ENCODE assay signal across 22 cellular contexts in genomic region chr6:168200571-168201134, GRCh38.
A peak's percentile ranks its signal among the peaks of the same experiment; 100 is the strongest.
DNase-seq lines count a peak whose midpoint lies in the region; ATAC-seq and TF ChIP-seq lines count a peak whose summit lies in the region.
"Had no signal": no experiment of that assay in that cellular context is flagged by ENCODE, and none has a peak within 500 bp of the region (broad histone marks: within the 10 kb centered on the region; RNA-seq: fewer than 3 reads in every experiment).

No MANE protein-coding gene starts in this region.

- TF ChIP-seq POLR2A in esophagus squamous epithelium (IDR thresholded peaks at IDR 0.05): no peak

- TF ChIP-seq RAD21 in liver (IDR thresholded peaks at IDR 0.05): peak in 1 of 2 donors; percentile 67

- DNase-seq in HuH-7 (ENCODE audit: low spot score) (peak; percentile 69), sciatic nerve (ENCODE audit: low spot score) (peak; percentile 17), esophagus squamous epithelium (lab: John Stamatoyannopoulos, UW) (no peak)
- DNase-seq: CD4-positive, CD25-positive, alpha-beta regulatory T cell; KBM-7; MG63; NCI-H1105 treated with DMSO at 0.1 percent for 48 hours; NCI-H146; NCI-H1930; NCI-H2107; NCI-H446; NCI-H524 treated with DMSO at 0.1 percent for 48 hours; NCI-H82; NK-92 treated with Interleukin-12 subunit alpha and Interleukin-12 subunit beta, amount 100 ng/mL, for 24 hours; PC-3; RPMI8226 had no signal

- TF ChIP-seq CTCF in VCaP (conservative IDR thresholded peaks at IDR 0.05) (no peak), liver (IDR thresholded peaks at IDR 0.05; ENCODE audit: low read depth, low read length, missing input control) (no peak), esophagus squamous epithelium (IDR thresholded peaks at IDR 0.05) (no peak)

- no peak overlapping the region for H3K4me3 ChIP-seq in liver (ENCODE audit: low read depth in 1 of 3, low read length in 3 of 3)
- no peak overlapping the region for H3K4me3 ChIP-seq in esophagus squamous epithelium
- H3K4me3 ChIP-seq: BLaER1, MG63 had no signal

- H3K27ac ChIP-seq in VCaP: peak overlapping the region; percentile 4; the same call in 1 of the 2 replicates
- peak overlapping the region; percentile 88 for H3K27ac ChIP-seq in liver (ENCODE audit: low read depth in 1 of 2, low read length in 2 of 2)
- H3K27ac ChIP-seq in esophagus squamous epithelium: no peak overlapping the region
- H3K27ac ChIP-seq: BLaER1 had no signal

- H3K36me3 ChIP-seq in liver (ENCODE audit: control insufficient read depth in 4 of 4, insufficient read depth in 3 of 4, low read depth in 1 of 4, low read length in 3 of 4) (no peaks in the 10 kb centered on the region), esophagus squamous epithelium (no peaks in the 10 kb centered on the region)
- H3K36me3 ChIP-seq: MG63 had no signal

- H3K9ac ChIP-seq in liver (ENCODE audit: low read depth in 1 of 2, low read length in 2 of 2): peak overlapping the region in 1 of 2 donors; percentile 70
- H3K9ac ChIP-seq: BLaER1 had no signal

- ATAC-seq in sciatic nerve: no peak
- no peak for ATAC-seq in SK-N-SH treated with all-trans-retinoic acid at 6 μM for 48 hours
- no peak for ATAC-seq in GM21825 (IDR thresholded peaks at IDR 0.05; ENCODE audit: unreplicated experiment)
- no peak for ATAC-seq in HG03097 (IDR thresholded peaks at IDR 0.05; ENCODE audit: low FRiP score, unreplicated experiment)
- ATAC-seq: PC-3 had no signal

- WGBS in liver: 46% methylated on average over 8 of the region's 8 CpGs
- 90 to 91% methylated on average over 6 to 7 of the region's 8 CpGs for WGBS in esophagus squamous epithelium, 2 donors

- intact Hi-C loops in sciatic nerve (cut with DNase I) (no loop called here), esophagus squamous epithelium (cut with DNase I) (no loop called here)

- H3K27me3 ChIP-seq in liver (ENCODE audit: control insufficient read depth in 4 of 4, insufficient read depth in 4 of 4, low read length in 3 of 4): no peaks in the 10 kb centered on the region
- H3K27me3 ChIP-seq in esophagus squamous epithelium: peaks cover 0 to 5% (median 0%) of the 10 kb centered on the region in 4 donors
- H3K27me3 ChIP-seq: BLaER1, MG63 had no signal

- H3K4me1 ChIP-seq in liver (ENCODE audit: control insufficient read depth in 4 of 4, insufficient read depth in 4 of 4, low read length in 3 of 4) (peaks cover 5 to 40% (median 23%) of the 10 kb centered on the region in 4 donors), esophagus squamous epithelium (peaks cover 5 to 17% (median 8%) of the 10 kb centered on the region in 3 donors)

- H3K9me3 ChIP-seq in liver (ENCODE audit: control insufficient read depth in 4 of 4, low read length in 3 of 4): no peaks in the 10 kb centered on the region
- H3K9me3 ChIP-seq in esophagus squamous epithelium: no peaks in the 10 kb centered on the region

TF ChIP-seq in liver, 16 proteins besides CTCF, POLR2A, EP300 and RAD21 (continues in another document):
- TF ChIP-seq GABPA (IDR thresholded peaks at IDR 0.05 in 1 of 2, conservative IDR thresholded peaks at IDR 0.05 in 1 of 2) (peak in 1 of 2 donors; percentile 48), NR2F2 (IDR thresholded peaks at IDR 0.05) (peak; percentile 75), RXRA (IDR thresholded peaks at IDR 0.05) (peak; percentile 97 to 99), FOXA1 (IDR thresholded peaks at IDR 0.05) (peak; percentile 79), YY1 (IDR thresholded peaks at IDR 0.05) (peak; percentile 75), SP1 (IDR thresholded peaks at IDR 0.05) (peak; percentile 97), ZBTB33 (IDR thresholded peaks at IDR 0.05) (peak; percentile 91), JUND (IDR thresholded peaks at IDR 0.05) (peak; percentile 85 to 96), ATF3 (IDR thresholded peaks at IDR 0.05) (peak; percentile 77), MAX (IDR thresholded peaks at IDR 0.05) (peak; percentile 90)

TF ChIP-seq in SK-N-SH treated with all-trans-retinoic acid at 6 μM for 48 hours, 23 proteins besides CTCF, POLR2A, EP300 and RAD21:
- no peak for TF ChIP-seq POU6F1 (CRISPR knock-in tag; IDR thresholded peaks at IDR 0.05; ENCODE audit: borderline replicate concordance, low read depth)
- no peak for TF ChIP-seq PPARA (CRISPR knock-in tag; IDR thresholded peaks at IDR 0.05; ENCODE audit: borderline replicate concordance)
- no peak for TF ChIP-seq CSRNP3 (CRISPR knock-in tag; IDR thresholded peaks at IDR 0.05)
- TF ChIP-seq SNAI2 (CRISPR knock-in tag; IDR thresholded peaks at IDR 0.05): no peak
- TF ChIP-seq PATZ1 (CRISPR knock-in tag; IDR thresholded peaks at IDR 0.05; ENCODE audit: borderline replicate concordance): no peak

Comparison
In these comparisons a context has a peak if more than half of its experiments do, and no peak if none do; other contexts are left out.
1. H3K27ac ChIP-seq: peak in VCaP (single experiment) and liver (2 of 2); none in esophagus squamous epithelium (0 of 4).